In genomic region chr9:97855899-97856298, GRCh38 we compare ENCODE assay signal across 20 cellular contexts. TPM values are rescaled to one million over a fixed set of nuclear protein-coding genes. Genes with fewer than 3 reads are reported as not detected.
"Had no signal": no experiment of that assay in that cellular context is flagged by ENCODE, and none has a peak within 500 bp of the region (broad histone marks: within the 10 kb centered on the region; RNA-seq: fewer than 3 reads in every experiment).

No MANE protein-coding gene starts in this region.

- H3K4me3 Mint-ChIP-seq: nephron progenitor cell had no signal

- H3K27ac Mint-ChIP-seq: nephron progenitor cell, progenitor cell of endocrine pancreas had no signal

- H3K36me3 ChIP-seq: esophagus squamous epithelium, gastroesophageal sphincter, pancreas, upper lobe of left lung, uterus had no signal

- H3K4me3 ChIP-seq: esophagus squamous epithelium, gastroesophageal sphincter, pancreas, upper lobe of left lung, uterus had no signal

- DNase-seq: effector memory CD4-positive, alpha-beta T cell; esophagus squamous epithelium; foreskin fibroblast; glutamatergic neuron; kidney glomerular epithelial cell; mesendoderm; naive thymus-derived CD4-positive, alpha-beta T cell; nephron progenitor cell; pancreas; right cardiac atrium; small intestine; stimulated activated CD4-positive, alpha-beta T cell treated with anti-CD3 and anti-CD28 coated beads, Interleukin-12 subunit alpha, Interleukin-12 subunit beta, amount 100 ng/mL, for 4 hours; stimulated activated naive CD4-positive, alpha-beta T cell treated with Interleukin-2 at 50 U/mL for 16 hours; upper lobe of left lung; uterus had no signal

- H3K9me3 Mint-ChIP-seq: nephron progenitor cell had no signal

- H3K27ac ChIP-seq: epithelial cell of prostate, esophagus squamous epithelium, gastroesophageal sphincter, pancreas, upper lobe of left lung, uterus had no signal

- H3K9me3 ChIP-seq: esophagus squamous epithelium, pancreas, upper lobe of left lung, uterus had no signal

- ATAC-seq: gastroesophageal sphincter; naive thymus-derived CD4-positive, alpha-beta T cell; pancreas; right cardiac atrium had no signal

RNA-seq across cellular contexts. Expression of gene FOXE1, which starts 2.9 kb away (rescaled TPM):
- total RNA-seq: liver; lung microvascular endothelial cell; naive thymus-derived CD4-positive, alpha-beta T cell; right cardiac atrium; uterus had no signal
